Comparison of ENCODE assay signal across 1 cellular context in the genomic region with DNA sequence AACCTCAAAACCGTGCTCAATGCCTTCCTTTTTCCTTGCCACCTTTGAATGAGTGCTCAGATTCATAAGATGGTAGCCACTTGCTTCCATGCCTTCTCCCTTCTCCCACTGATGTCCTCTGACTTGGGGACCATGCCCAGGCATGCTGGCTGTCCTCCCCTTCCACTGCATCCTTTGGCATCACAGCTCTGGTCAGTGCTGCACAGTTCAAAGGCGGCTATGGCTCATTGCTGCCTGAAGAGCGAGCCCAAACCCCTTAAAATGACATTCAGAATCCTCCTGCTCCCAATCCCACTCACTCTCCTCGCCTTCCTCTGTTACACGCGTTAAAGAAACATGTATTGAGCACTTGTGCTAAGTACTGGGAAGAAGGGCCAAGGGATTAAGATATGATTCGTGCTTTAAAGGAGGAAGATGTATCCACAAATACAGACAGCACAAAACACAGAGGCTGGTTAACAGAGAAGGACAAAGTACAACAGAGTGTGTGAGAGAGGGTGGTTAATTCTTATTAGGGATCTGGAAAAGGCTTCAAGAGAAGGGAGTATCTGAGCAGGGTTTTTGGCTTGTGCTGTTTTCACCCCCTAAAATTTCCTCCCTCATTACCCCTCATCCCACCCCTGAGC.
TF ChIP-seq lines count a peak whose summit lies in the region.

No MANE protein-coding gene starts in this region.

TF ChIP-seq in HCT116, 20 proteins besides CTCF, POLR2A, EP300 and RAD21 (continued from another document):
- TF ChIP-seq, protein P1, sequence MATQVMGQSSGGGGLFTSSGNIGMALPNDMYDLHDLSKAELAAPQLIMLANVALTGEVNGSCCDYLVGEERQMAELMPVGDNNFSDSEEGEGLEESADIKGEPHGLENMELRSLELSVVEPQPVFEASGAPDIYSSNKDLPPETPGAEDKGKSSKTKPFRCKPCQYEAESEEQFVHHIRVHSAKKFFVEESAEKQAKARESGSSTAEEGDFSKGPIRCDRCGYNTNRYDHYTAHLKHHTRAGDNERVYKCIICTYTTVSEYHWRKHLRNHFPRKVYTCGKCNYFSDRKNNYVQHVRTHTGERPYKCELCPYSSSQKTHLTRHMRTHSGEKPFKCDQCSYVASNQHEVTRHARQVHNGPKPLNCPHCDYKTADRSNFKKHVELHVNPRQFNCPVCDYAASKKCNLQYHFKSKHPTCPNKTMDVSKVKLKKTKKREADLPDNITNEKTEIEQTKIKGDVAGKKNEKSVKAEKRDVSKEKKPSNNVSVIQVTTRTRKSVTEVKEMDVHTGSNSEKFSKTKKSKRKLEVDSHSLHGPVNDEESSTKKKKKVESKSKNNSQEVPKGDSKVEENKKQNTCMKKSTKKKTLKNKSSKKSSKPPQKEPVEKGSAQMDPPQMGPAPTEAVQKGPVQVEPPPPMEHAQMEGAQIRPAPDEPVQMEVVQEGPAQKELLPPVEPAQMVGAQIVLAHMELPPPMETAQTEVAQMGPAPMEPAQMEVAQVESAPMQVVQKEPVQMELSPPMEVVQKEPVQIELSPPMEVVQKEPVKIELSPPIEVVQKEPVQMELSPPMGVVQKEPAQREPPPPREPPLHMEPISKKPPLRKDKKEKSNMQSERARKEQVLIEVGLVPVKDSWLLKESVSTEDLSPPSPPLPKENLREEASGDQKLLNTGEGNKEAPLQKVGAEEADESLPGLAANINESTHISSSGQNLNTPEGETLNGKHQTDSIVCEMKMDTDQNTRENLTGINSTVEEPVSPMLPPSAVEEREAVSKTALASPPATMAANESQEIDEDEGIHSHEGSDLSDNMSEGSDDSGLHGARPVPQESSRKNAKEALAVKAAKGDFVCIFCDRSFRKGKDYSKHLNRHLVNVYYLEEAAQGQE (IDR thresholded peaks at IDR 0.05; ENCODE audit: low read depth) = no peak
- TF ChIP-seq YY1 (IDR thresholded peaks at IDR 0.05; ENCODE audit: extremely low read depth, insufficient replicate concordance, low read depth, low read length) (no peak), SP1 (IDR thresholded peaks at IDR 0.05; ENCODE audit: low read depth) (no peak), SIN3A (IDR thresholded peaks at IDR 0.05; ENCODE audit: low read depth) (no peak), EZH2 (IDR thresholded peaks at IDR 0.05) (no peak), ZNF274 (IDR thresholded peaks at IDR 0.05; ENCODE audit: low read depth, low read length) (no peak)
